8 cellular contexts compared by ENCODE assay signal in the genomic region with DNA sequence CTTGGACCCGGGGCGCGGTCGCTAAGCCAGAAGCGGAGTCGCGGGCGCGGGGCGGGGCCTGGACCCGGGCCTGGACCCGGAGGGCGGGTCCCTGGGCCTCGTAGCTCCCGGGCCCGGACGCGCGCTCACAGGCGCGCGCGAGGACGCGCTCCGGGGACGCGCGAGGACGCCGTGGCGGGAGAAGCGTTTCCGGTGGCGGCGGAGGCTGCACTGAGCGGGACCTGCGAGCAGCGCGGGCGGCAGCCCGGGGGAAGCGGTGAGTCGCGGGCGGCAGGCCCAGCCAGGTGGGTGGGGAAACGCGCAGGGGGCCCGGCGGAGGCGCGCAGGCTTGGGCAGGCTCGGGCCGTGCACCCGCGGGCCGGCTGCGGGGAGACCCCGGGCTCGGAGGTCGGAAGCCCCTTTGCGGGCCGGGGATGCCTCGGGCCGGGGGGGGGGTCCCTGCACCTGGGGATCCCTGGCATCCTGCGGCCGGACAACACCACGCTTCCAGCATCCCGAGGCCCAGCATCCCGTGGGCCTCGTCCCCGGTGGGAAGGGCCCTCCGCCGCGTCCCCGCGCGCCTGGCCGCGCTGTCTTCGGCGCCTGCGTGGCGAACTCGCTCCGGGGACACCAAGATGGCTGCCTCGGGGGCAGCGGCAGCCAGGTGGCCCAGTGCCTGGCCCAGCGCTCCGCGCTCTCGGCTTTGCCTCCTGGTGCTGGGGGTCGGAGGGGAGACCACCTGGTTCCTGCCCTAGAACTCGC. TPM values are rescaled to one million over a fixed set of nuclear protein-coding genes. Genes with fewer than 3 reads are reported as not detected.
DNase-seq lines count a peak whose midpoint lies in the region; ATAC-seq and TF ChIP-seq lines count a peak whose summit lies in the region.

TSS of gene SFXN1 (plus strand) at position 177 of the 741 bp plus-strand sequence. CDS start 13,544 bp downstream, outside the sequence.

- H3K4me3 ChIP-seq in Panc1 (ENCODE audit: low read depth in 2 of 2, low read length in 2 of 2) (peak within 1 kb of the TSS; percentile 84 to 99), fibroblast of mammary gland (ENCODE audit: control insufficient read depth, low read depth, low read length) (peak within 1 kb of the TSS; percentile 74)

- peak within 1 kb of the TSS; percentile 92 for H3K27ac ChIP-seq in Panc1 (ENCODE audit: low read length)

- peaks cover 12% of the 10 kb centered on the region for H3K27me3 Mint-ChIP-seq in activated T-helper 1 cell treated with anti-CD3 and anti-CD28 coated beads, Interleukin-12 subunit alpha, Interleukin-12 subunit beta, Interleukin-2, Interleukin-4 antibody, amounts not matched to agents 30 ng/mL and 10 ng/mL and 1 ng/mL, durations not matched to agents 14 hours and 24 hours and 36 hours (ENCODE audit: insufficient read depth)
- H3K27me3 Mint-ChIP-seq in natural killer cell (ENCODE audit: low read depth in 2 of 2), result peaks cover 12 to 20% of the 10 kb centered on the region in 2 donors

- peak within 1 kb of the TSS; percentile 84 for H3K27ac Mint-ChIP-seq in activated T-helper 1 cell treated with anti-CD3 and anti-CD28 coated beads, Interleukin-12 subunit alpha, Interleukin-12 subunit beta, Interleukin-2, Interleukin-4 antibody, amounts not matched to agents 30 ng/mL and 10 ng/mL and 1 ng/mL, durations not matched to agents 14 hours and 24 hours and 36 hours
- peak within 1 kb of the TSS; percentile 58 to 91 for H3K27ac Mint-ChIP-seq in natural killer cell

- POLR2A ChIA-PET in Panc1 (lab: Charles Lee), result interaction anchor here (0.7 kb wide), 1 partner anchor 47 kb away, joined by 3 read pairs; no protein-coding TSS in a partner anchor

- peak; percentile 97 for DNase-seq in D341Med (ENCODE audit: low spot score)
- DNase-seq in HT1080 (ENCODE audit: low read depth), result peak; percentile 70
- DNase-seq in Panc1 (ENCODE audit: low read depth, low spot score), result no peak
- DNase-seq in activated T-helper 1 cell treated with anti-CD3 and anti-CD28 coated beads, Interleukin-12 subunit alpha, Interleukin-12 subunit beta, Interleukin-2, Interleukin-4 antibody, amounts not matched to agents 30 ng/mL and 10 ng/mL and 1 ng/mL, durations not matched to agents 14 hours and 24 hours and 36 hours (ENCODE audit: low spot score), result peak; percentile 84
- DNase-seq in fibroblast of mammary gland (ENCODE audit: low read depth), result peak; percentile 69
- peak; percentile 70 for DNase-seq in natural killer cell
- peak; percentile 75 for DNase-seq in stimulated activated naive CD4-positive, alpha-beta T cell treated with Interleukin-2 at 50 U/mL for 16 hours (lab: John Stamatoyannopoulos, UW)

- peaks cover 41% of the 10 kb centered on the region for H3K36me3 Mint-ChIP-seq in activated T-helper 1 cell treated with anti-CD3 and anti-CD28 coated beads, Interleukin-12 subunit alpha, Interleukin-12 subunit beta, Interleukin-2, Interleukin-4 antibody, amounts not matched to agents 30 ng/mL and 10 ng/mL and 1 ng/mL, durations not matched to agents 14 hours and 24 hours and 36 hours (ENCODE audit: low read depth)
- H3K36me3 Mint-ChIP-seq in natural killer cell, result no peaks in the 10 kb centered on the region

- peak; percentile 80 for ATAC-seq in GM19468 (IDR thresholded peaks at IDR 0.05; ENCODE audit: extremely low read depth, unreplicated experiment)
- ATAC-seq in Panc1, result peak; percentile 97
- ATAC-seq in natural killer cell, result peak; percentile 86 to 87 (median 87)

- peaks cover 62% of the 10 kb centered on the region for H3K4me1 Mint-ChIP-seq in activated T-helper 1 cell treated with anti-CD3 and anti-CD28 coated beads, Interleukin-12 subunit alpha, Interleukin-12 subunit beta, Interleukin-2, Interleukin-4 antibody, amounts not matched to agents 30 ng/mL and 10 ng/mL and 1 ng/mL, durations not matched to agents 14 hours and 24 hours and 36 hours (ENCODE audit: low read depth)
- H3K4me1 Mint-ChIP-seq in natural killer cell, result peaks cover 49 to 53% of the 10 kb centered on the region in 2 donors

- BruUV-seq in Panc1 (replicated peaks; lab: Mats Ljungman, UMichigan), result no TSS peak

- CTCF ChIA-PET in Panc1 (lab: Charles Lee), result interaction anchor here (0.9 kb wide), 1 partner anchor 240 kb away, joined by 3 read pairs; no protein-coding TSS in a partner anchor

- H3K9me3 Mint-ChIP-seq in activated T-helper 1 cell treated with anti-CD3 and anti-CD28 coated beads, Interleukin-12 subunit alpha, Interleukin-12 subunit beta, Interleukin-2, Interleukin-4 antibody, amounts not matched to agents 30 ng/mL and 10 ng/mL and 1 ng/mL, durations not matched to agents 14 hours and 24 hours and 36 hours, result no peaks in the 10 kb centered on the region
- no peaks in the 10 kb centered on the region for H3K9me3 Mint-ChIP-seq in natural killer cell

- no peaks in the 10 kb centered on the region for H3K9me3 ChIP-seq in Panc1 (ENCODE audit: control insufficient read depth, insufficient read depth, low read depth, low read length)

- H3K36me3 ChIP-seq in Panc1 (ENCODE audit: control insufficient read depth, insufficient read depth, low read length), result peaks cover 5% of the 10 kb centered on the region

- peak within 1 kb of the TSS; percentile 96 for H3K4me3 Mint-ChIP-seq in activated T-helper 1 cell treated with anti-CD3 and anti-CD28 coated beads, Interleukin-12 subunit alpha, Interleukin-12 subunit beta, Interleukin-2, Interleukin-4 antibody, amounts not matched to agents 30 ng/mL and 10 ng/mL and 1 ng/mL, durations not matched to agents 14 hours and 24 hours and 36 hours
- H3K4me3 Mint-ChIP-seq in natural killer cell, result peak within 1 kb of the TSS; percentile 96

- H3K4me1 ChIP-seq in Panc1 (ENCODE audit: control insufficient read depth, insufficient read depth, low read length), result peaks cover 5% of the 10 kb centered on the region

- no peak for TF ChIP-seq CTCF in Panc1 (IDR thresholded peaks at IDR 0.05)
- no peak for TF ChIP-seq CTCF in fibroblast of mammary gland (conservative IDR thresholded peaks at IDR 0.05; ENCODE audit: control insufficient read depth, insufficient read depth, low read depth, low read length)
- TF ChIP-seq CTCF in natural killer cell (IDR thresholded peaks at IDR 0.05), result no peak

- intact Hi-C loops in Panc1 (cut with micrococcal nuclease; ENCODE audit: unreplicated experiment) (no loop called here), natural killer cell (cut with micrococcal nuclease) (no loop called here)
- intact Hi-C loops in activated T-helper 1 cell treated with anti-CD3 and anti-CD28 coated beads, Interleukin-12 subunit alpha, Interleukin-12 subunit beta, Interleukin-2, Interleukin-4 antibody, amounts not matched to agents 30 ng/mL and 10 ng/mL and 1 ng/mL, durations not matched to agents 14 hours and 24 hours and 36 hours (cut with micrococcal nuclease), result loop anchor here (1.0 to 10.0 kb wide), 7 partner anchors 14 to 1861 kb away; partner anchors contain the start of genes ARL10, BOD1, DRD1 and KIAA1191

- in situ Hi-C loops in Panc1 (cut with HindIII; ENCODE audit: low pct_unique_long_range_greater_than_20kb, low sequenced_read_pairs), result no loop called here

- H3K27me3 ChIP-seq in Panc1 (ENCODE audit: control insufficient read depth, insufficient read depth, low read length), result peaks cover 14% of the 10 kb centered on the region

RNA-seq across cellular contexts. Expression of gene SFXN1, which starts in this region (rescaled TPM):
- total RNA-seq in HT1080 (2014; rRNA removed; shearing (Covaris generic)), result 167 and 176 TPM in 2 replicates
- 115 and 117 TPM in 2 replicates for polyA plus RNA-seq in HT1080 (2015; cell fraction: cytosol; rRNA removed)
- 76.9 and 79.0 TPM in 2 replicates for polyA plus RNA-seq in HT1080 (2015; cell fraction: nucleus; rRNA removed)
- total RNA-seq in Panc1 (2021; ENCODE audit: unreplicated experiment), result 88.3 TPM
- 96.7 TPM for polyA plus RNA-seq in Panc1 (2012; ENCODE audit: insufficient read length)
- 394 and 397 TPM in 2 replicates for total RNA-seq in activated T-helper 1 cell treated with anti-CD3 and anti-CD28 coated beads, Interleukin-12 subunit alpha, Interleukin-12 subunit beta, Interleukin-2, Interleukin-4 antibody, amounts not matched to agents 30 ng/mL and 10 ng/mL and 1 ng/mL, durations not matched to agents 14 hours and 24 hours and 36 hours
- total RNA-seq in natural killer cell, result 10 to 100 TPM; 30.3 to 55.2 (median 44.0) TPM
